ENCODE assay signal across 20 cellular contexts in genomic region chr2:161436411-161436810, GRCh38. TPM values are rescaled to one million over a fixed set of nuclear protein-coding genes. Genes with fewer than 3 reads are reported as not detected.
DNase-seq lines count a peak whose midpoint lies in the region; ATAC-seq and TF ChIP-seq lines count a peak whose summit lies in the region.
"Had no signal": no experiment of that assay in that cellular context is flagged by ENCODE, and none has a peak within 500 bp of the region (broad histone marks: within the 10 kb centered on the region; RNA-seq: fewer than 3 reads in every experiment).

No MANE protein-coding gene starts in this region.

- H3K4me3 Mint-ChIP-seq in MCF 10A (ENCODE audit: unreplicated experiment): no peak overlapping the region
- H3K4me3 Mint-ChIP-seq in CD8-positive, alpha-beta memory T cell: no peak overlapping the region
- H3K4me3 Mint-ChIP-seq: activated naive CD4-positive, alpha-beta T cell treated with anti-CD3 and anti-CD28 coated beads, Interleukin-2, amount 10 ng/mL, durations not matched to agents 7 days and 5 days; H9; stimulated activated naive B cell treated with anti-CD40 and anti-IgM and Interleukin-4, amounts not matched to agents 10 μg/mL and 1 μg/mL and 100 μg/mL, for 72 hours; type B pancreatic cell had no signal

- H3K4me1 Mint-ChIP-seq in MCF 10A (ENCODE audit: insufficient read depth, unreplicated experiment): no peaks in the 10 kb centered on the region
- H3K4me1 Mint-ChIP-seq in CD8-positive, alpha-beta memory T cell: no peaks in the 10 kb centered on the region
- H3K4me1 Mint-ChIP-seq: activated naive CD4-positive, alpha-beta T cell treated with anti-CD3 and anti-CD28 coated beads, Interleukin-2, amount 10 ng/mL, durations not matched to agents 7 days and 5 days; H9; stimulated activated naive B cell treated with anti-CD40 and anti-IgM and Interleukin-4, amounts not matched to agents 10 μg/mL and 1 μg/mL and 100 μg/mL, for 72 hours had no signal

- no peak overlapping the region for H3K27ac Mint-ChIP-seq in MCF 10A (ENCODE audit: low read depth, unreplicated experiment)
- H3K27ac Mint-ChIP-seq in activated naive CD4-positive, alpha-beta T cell treated with anti-CD3 and anti-CD28 coated beads, Interleukin-2, amount 50 U/mL, for 72 hours: no peak overlapping the region
- no peak overlapping the region for H3K27ac Mint-ChIP-seq in CD8-positive, alpha-beta memory T cell
- H3K27ac Mint-ChIP-seq: activated naive CD4-positive, alpha-beta T cell treated with anti-CD3 and anti-CD28 coated beads, Interleukin-2, amount 10 ng/mL, durations not matched to agents 7 days and 5 days; H9; stimulated activated naive B cell treated with anti-CD40 and anti-IgM and Interleukin-4, amounts not matched to agents 10 μg/mL and 1 μg/mL and 100 μg/mL, for 72 hours; type B pancreatic cell had no signal

- H3K27me3 ChIP-seq in breast epithelium (no peaks in the 10 kb centered on the region), adipocyte (replicated peaks; ENCODE audit: control insufficient read depth, insufficient read depth, low read length) (no peaks in the 10 kb centered on the region)
- H3K27me3 ChIP-seq in CD8-positive, alpha-beta memory T cell (ENCODE audit: insufficient read depth, low read length, poor library complexity, severe bottlenecking): no peaks in the 10 kb centered on the region

- H3K9me3 ChIP-seq in breast epithelium (no peaks in the 10 kb centered on the region), adipocyte (ENCODE audit: control insufficient read depth, low read length) (no peaks in the 10 kb centered on the region)
- H3K9me3 ChIP-seq in CD8-positive, alpha-beta memory T cell (ENCODE audit: low read length): no peaks in the 10 kb centered on the region
- H3K9me3 ChIP-seq: A549, Caco-2 had no signal

- H3K4me1 ChIP-seq in breast epithelium: no peaks in the 10 kb centered on the region
- H3K4me1 ChIP-seq in adipocyte (ENCODE audit: control insufficient read depth, insufficient read depth, low read length): no peaks in the 10 kb centered on the region
- H3K4me1 ChIP-seq in CD8-positive, alpha-beta memory T cell (ENCODE audit: insufficient read depth, low read length): no peaks in the 10 kb centered on the region
- H3K4me1 ChIP-seq: A549, Caco-2 had no signal

- BruUV-seq in MCF 10A (replicated peaks; lab: Mats Ljungman, UMichigan): no TSS peak

- H3K36me3 ChIP-seq in breast epithelium (no peaks in the 10 kb centered on the region), adipocyte (ENCODE audit: control insufficient read depth, insufficient read depth, low read length, severe bottlenecking) (no peaks in the 10 kb centered on the region)
- H3K36me3 ChIP-seq in CD8-positive, alpha-beta memory T cell (ENCODE audit: insufficient read depth, low read length): no peaks in the 10 kb centered on the region

- no peak for TF ChIP-seq CTCF in MCF 10A (IDR thresholded peaks at IDR 0.05; ENCODE audit: unreplicated experiment)
- TF ChIP-seq CTCF in breast epithelium (IDR thresholded peaks at IDR 0.05): no peak

- H3K27me3 Mint-ChIP-seq in MCF 10A (ENCODE audit: insufficient read depth, unreplicated experiment): no peaks in the 10 kb centered on the region
- peaks cover 27 to 74% of the 10 kb centered on the region in 2 donors for H3K27me3 Mint-ChIP-seq in CD8-positive, alpha-beta memory T cell

- no peaks in the 10 kb centered on the region for H3K9me3 Mint-ChIP-seq in MCF 10A (ENCODE audit: unreplicated experiment)
- no peaks in the 10 kb centered on the region for H3K9me3 Mint-ChIP-seq in activated naive CD4-positive, alpha-beta T cell treated with anti-CD3 and anti-CD28 coated beads, Interleukin-2, amount 50 U/mL, for 72 hours
- peaks cover 0 to 8% (median 3%) of the 10 kb centered on the region in 5 donors for H3K9me3 Mint-ChIP-seq in CD8-positive, alpha-beta memory T cell
- H3K9me3 Mint-ChIP-seq: activated naive CD4-positive, alpha-beta T cell treated with anti-CD3 and anti-CD28 coated beads, Interleukin-2, amount 10 ng/mL, durations not matched to agents 7 days and 5 days; type B pancreatic cell had no signal

- no peak overlapping the region for H3K9ac ChIP-seq in adipocyte (ENCODE audit: low read length)

- peak; percentile 68 for DNase-seq in MCF 10A (ENCODE audit: unreplicated experiment)
- no peak for DNase-seq in breast epithelium (ENCODE audit: low spot score in 2 of 2)
- peak; percentile 56 for DNase-seq in adipocyte (ENCODE audit: low read depth)
- DNase-seq in fibroblast of peridontal ligament (ENCODE audit: extremely low read depth): peak; percentile 93
- DNase-seq in activated naive CD4-positive, alpha-beta T cell treated with anti-CD3 and anti-CD28 coated beads, Interleukin-2, amount 50 U/mL, for 72 hours (ENCODE audit: low spot score in 2 of 2): no peak
- DNase-seq in medulla oblongata (ENCODE audit: extremely low spot score): no peak
- no peak for DNase-seq in CD8-positive, alpha-beta memory T cell
- DNase-seq in MV-4-11 (lab: John Stamatoyannopoulos, UW): no peak
- DNase-seq: activated naive CD4-positive, alpha-beta T cell treated with anti-CD3 and anti-CD28 coated beads, Interleukin-2, amount 10 ng/mL, durations not matched to agents 7 days and 5 days; Caco-2; caudate nucleus; H9; head of caudate nucleus; kidney; NCI-H2107; NCI-H82; stimulated activated naive B cell treated with anti-CD40 and anti-IgM and Interleukin-4, amounts not matched to agents 10 μg/mL and 1 μg/mL and 100 μg/mL, for 72 hours had no signal

- no peak for TF ChIP-seq POLR2A in breast epithelium (IDR thresholded peaks at IDR 0.05)

- H3K4me3 ChIP-seq in breast epithelium (no peak overlapping the region), adipocyte (ENCODE audit: low read length) (no peak overlapping the region)
- H3K4me3 ChIP-seq in CD8-positive, alpha-beta memory T cell (ENCODE audit: low read length): no peak overlapping the region
- H3K4me3 ChIP-seq: A549 had no signal

- no peaks in the 10 kb centered on the region for H3K36me3 Mint-ChIP-seq in MCF 10A (ENCODE audit: insufficient read depth, unreplicated experiment)
- peaks cover 0 to 6% of the 10 kb centered on the region in 2 donors for H3K36me3 Mint-ChIP-seq in activated naive CD4-positive, alpha-beta T cell treated with anti-CD3 and anti-CD28 coated beads, Interleukin-2, amount 50 U/mL, for 72 hours
- H3K36me3 Mint-ChIP-seq in CD8-positive, alpha-beta memory T cell: no peaks in the 10 kb centered on the region
- H3K36me3 Mint-ChIP-seq: activated naive CD4-positive, alpha-beta T cell treated with anti-CD3 and anti-CD28 coated beads, Interleukin-2, amount 10 ng/mL, durations not matched to agents 7 days and 5 days; stimulated activated naive B cell treated with anti-CD40 and anti-IgM and Interleukin-4, amounts not matched to agents 10 μg/mL and 1 μg/mL and 100 μg/mL, for 72 hours; type B pancreatic cell had no signal

- CTCF ChIA-PET in MCF 10A (lab: Yijun Ruan, JAX): interaction anchor here (0.5 to 0.7 kb wide), 2 partner anchors 9 to 720 kb away, joined by 3 to 5 read pairs; no protein-coding TSS in a partner anchor
- CTCF ChIA-PET in CD8-positive, alpha-beta memory T cell (lab: Charles Lee): no interaction called here

- H3K27ac ChIP-seq in breast epithelium: no peak overlapping the region
- H3K27ac ChIP-seq in CD8-positive, alpha-beta memory T cell (ENCODE audit: low read depth, low read length): no peak overlapping the region
- H3K27ac ChIP-seq: A549 had no signal

- ATAC-seq in activated naive CD4-positive, alpha-beta T cell treated with anti-CD3 and anti-CD28 coated beads, Interleukin-2, amount 50 U/mL, for 72 hours: no peak
- ATAC-seq: A549; stimulated activated naive B cell treated with anti-CD40 and anti-IgM and Interleukin-4, amounts not matched to agents 10 μg/mL and 1 μg/mL and 100 μg/mL, for 72 hours had no signal

- intact Hi-C loops in MCF 10A (cut with micrococcal nuclease) (no loop called here), breast epithelium (cut with DNase I; ENCODE audit: low total_unique reads) (no loop called here)

- POLR2A ChIA-PET in MCF 10A (lab: Yijun Ruan, JAX): interaction anchor here (0.6 kb wide), 1 partner anchor 128 kb away, joined by 3 read pairs; the partner anchor contains the start of gene PSMD14
- POLR2A ChIA-PET in CD8-positive, alpha-beta memory T cell (lab: Charles Lee): no interaction called here

RNA-seq across cellular contexts. Expression of gene TBR1, which starts 20.3 kb away (rescaled TPM):
- 0.12 and 0.26 TPM in 2 replicates for total RNA-seq in MCF 10A (2022)
- under 1 TPM in 2 of 3 donors, not detected in 1; 0.33 to 0.64 TPM for total RNA-seq in breast epithelium
- total RNA-seq in activated naive CD4-positive, alpha-beta T cell treated with anti-CD3 and anti-CD28 coated beads, Interleukin-2, amount 50 U/mL, for 72 hours: under 1 TPM; 0.04 to 0.14 TPM
- total RNA-seq in CD8-positive, alpha-beta memory T cell: not detected
- polyA plus RNA-seq in CD8-positive, alpha-beta memory T cell: not detected
- total RNA-seq: G401, kidney had no signal

Comparison
In these comparisons a context has a peak if more than half of its experiments do, and no peak if none do; other contexts are left out.
1. DNase-seq: peak in MCF 10A (single experiment), adipocyte (single experiment) and fibroblast of peridontal ligament (single experiment); none in breast epithelium (0 of 2), activated naive CD4-positive, alpha-beta T cell treated with anti-CD3 and anti-CD28 coated beads, Interleukin-2, amount 50 U/mL, for 72 hours (0 of 2), medulla oblongata (single experiment), CD8-positive, alpha-beta memory T cell (0 of 5) and MV-4-11 (single experiment).